8 cellular contexts compared by ENCODE assay signal in the genomic region with DNA sequence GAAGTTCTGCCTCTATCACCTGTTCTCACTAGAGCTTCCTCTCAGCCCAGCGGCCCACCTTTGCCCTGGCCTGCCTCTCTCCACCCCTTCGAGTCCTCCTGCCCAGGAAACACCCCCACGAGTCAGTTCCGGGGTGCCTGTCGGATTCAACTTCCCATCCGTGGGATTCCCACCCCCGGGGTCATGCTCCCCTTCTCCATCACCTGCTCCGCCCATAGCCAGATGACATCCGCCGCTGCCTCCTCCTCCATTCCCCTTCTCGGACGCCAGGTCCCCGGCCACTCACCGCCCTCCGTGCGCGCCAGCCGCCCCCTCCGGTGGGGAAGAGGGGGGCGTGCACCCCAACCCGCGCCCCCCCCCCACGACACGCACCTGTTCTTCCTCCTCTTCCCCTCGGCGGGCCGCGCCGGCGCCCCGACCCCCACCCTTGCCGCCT. TPM values are rescaled to one million over a fixed set of nuclear protein-coding genes. Genes with fewer than 3 reads are reported as not detected.
A peak's percentile ranks its signal among the peaks of the same experiment; 100 is the strongest.
DNase-seq lines count a peak whose midpoint lies in the region; ATAC-seq and TF ChIP-seq lines count a peak whose summit lies in the region.

No MANE protein-coding gene starts in this region.

- peak overlapping the region; percentile 84 for H3K27ac ChIP-seq in C4-2B
- H3K27ac ChIP-seq in iPS DF 6.9 (ENCODE audit: low read length) = no peak overlapping the region

- DNase-seq in T-helper 17 cell = peak; percentile 32 to 73 (median 63)
- DNase-seq in anterior cingulate cortex (lab: John Stamatoyannopoulos, UW) = peak in 49 of 58 donors; percentile 9 to 70 (median 39)
- DNase-seq in iPS DF 6.9 (ENCODE audit: low read depth, low spot score) = no peak
- no peak for DNase-seq in skeletal muscle cell (ENCODE audit: low read depth)
- DNase-seq in NCI-H526 treated with DMSO at 0.1 percent for 48 hours (lab: John Stamatoyannopoulos, UW) = no peak

- no peaks in the 10 kb centered on the region; the same call in 1 of the 2 replicates for H3K36me3 ChIP-seq in iPS DF 6.9 (ENCODE audit: control insufficient read depth, insufficient read depth, low read length)

- peaks cover 1% of the 10 kb centered on the region; the same call in 1 of the 2 replicates for H3K4me1 ChIP-seq in iPS DF 6.9 (ENCODE audit: control insufficient read depth, insufficient read depth, low read length)

- TF ChIP-seq CTCF in C4-2B (conservative IDR thresholded peaks at IDR 0.05) = no peak

- peaks cover 3% of the 10 kb centered on the region for H3K36me3 Mint-ChIP-seq in T-helper 17 cell (ENCODE audit: low read depth)

- peak overlapping the region; percentile 100 for H3K4me3 Mint-ChIP-seq in T-helper 17 cell

- ATAC-seq in GM19324 (IDR thresholded peaks at IDR 0.05; ENCODE audit: low FRiP score, unreplicated experiment) (peak; percentile 38), HG03520 (IDR thresholded peaks at IDR 0.05; ENCODE audit: unreplicated experiment) (peak; percentile 37), T-helper 17 cell (peak; percentile 51)

- H3K27ac Mint-ChIP-seq in T-helper 17 cell = peak overlapping the region; percentile 97

- WGBS in iPS DF 6.9 (ENCODE audit: insufficient coverage, insufficient read length) = no CpG with 5 or more reads among the region's 32 CpGs

- no peaks in the 10 kb centered on the region for H3K27me3 Mint-ChIP-seq in T-helper 17 cell

- H3K9me3 ChIP-seq in T-helper 17 cell (ENCODE audit: control insufficient read depth, low read length, poor library complexity, severe bottlenecking) = no peaks in the 10 kb centered on the region
- H3K9me3 ChIP-seq in iPS DF 6.9 (ENCODE audit: control insufficient read depth, insufficient read depth, low read length) = no peaks in the 10 kb centered on the region

- H3K4me3 ChIP-seq in iPS DF 6.9 (ENCODE audit: low read length) (peak overlapping the region; percentile 100), skeletal muscle cell (ENCODE audit: low read depth, low read length) (peak overlapping the region; percentile 77)

- H3K27me3 ChIP-seq in iPS DF 6.9 (ENCODE audit: control insufficient read depth, insufficient read depth, low read length) = no peaks in the 10 kb centered on the region

- H3K4me1 Mint-ChIP-seq in T-helper 17 cell = peaks cover 30% of the 10 kb centered on the region

RNA-seq across cellular contexts. Expression of a gene that starts 0.8 kb away (rescaled TPM):
- total RNA-seq in T-helper 17 cell = 10 to 100 TPM; 44.6 to 60.7 TPM

Comparison
In these comparisons a context has a peak if more than half of its experiments do, and no peak if none do; other contexts are left out.
1. DNase-seq: peak in T-helper 17 cell (3 of 3) and anterior cingulate cortex (49 of 58); none in iPS DF 6.9 (single experiment), skeletal muscle cell (single experiment) and NCI-H526 treated with DMSO at 0.1 percent for 48 hours (single experiment).
2. Peak in every context shown above with its lines, with median percentiles within 50 percentile points of each other: ATAC-seq.